ENCODE assay signal across 10 cellular contexts in the genomic region with DNA sequence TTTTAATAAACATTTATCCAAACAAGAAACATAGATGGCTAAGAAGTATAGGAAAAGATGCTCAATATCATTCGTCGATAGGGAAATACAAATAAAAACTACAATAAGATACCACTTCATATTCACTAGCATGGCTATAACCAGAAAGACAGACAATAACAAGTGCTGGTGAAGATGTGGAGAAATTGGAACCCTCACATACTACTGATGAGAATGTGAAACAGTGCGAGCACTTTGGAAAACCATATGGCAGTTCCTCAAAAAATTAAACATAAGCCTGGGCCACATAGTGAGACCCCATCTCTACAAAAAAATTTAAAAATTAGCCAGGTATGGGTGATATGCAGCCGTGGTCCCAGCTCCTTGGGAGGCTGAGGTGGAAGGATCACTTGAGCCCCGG. TPM values are rescaled to one million over a fixed set of nuclear protein-coding genes. Genes with fewer than 3 reads are reported as not detected.
"Had no signal": no experiment of that assay in that cellular context is flagged by ENCODE, and none has a peak within 500 bp of the region (broad histone marks: within the 10 kb centered on the region; RNA-seq: fewer than 3 reads in every experiment).

No MANE protein-coding gene starts in this region.

- ATAC-seq: HepG2 had no signal

- H3K9ac ChIP-seq: KMS-11 had no signal

- FAIRE-seq: HepG2, HTR-8/SVneo had no signal

- H3K4me2 ChIP-seq: KMS-11 had no signal

- H3K27ac ChIP-seq: HL-60, KMS-11 had no signal

- DNase-seq: IMR-90, KBM-7, KG1 had no signal

RNA-seq across cellular contexts. Expression of gene TMEM54, which starts 9.1 kb away (rescaled TPM):
- polyA plus RNA-seq: IgD-negative memory B cell had no signal

RNA-seq across cellular contexts. Expression of gene HPCA, which starts 24.0 kb away (rescaled TPM):
- total RNA-seq: HepG2, HT1080, IMR-90 had no signal
- polyA plus RNA-seq: HepG2, IgD-negative memory B cell had no signal

RNA-seq across cellular contexts. Expression of gene FNDC5, which starts 39.6 kb away (rescaled TPM):
- total RNA-seq: HT-29 had no signal
- polyA plus RNA-seq: IgD-negative memory B cell had no signal
